In the genomic region with DNA sequence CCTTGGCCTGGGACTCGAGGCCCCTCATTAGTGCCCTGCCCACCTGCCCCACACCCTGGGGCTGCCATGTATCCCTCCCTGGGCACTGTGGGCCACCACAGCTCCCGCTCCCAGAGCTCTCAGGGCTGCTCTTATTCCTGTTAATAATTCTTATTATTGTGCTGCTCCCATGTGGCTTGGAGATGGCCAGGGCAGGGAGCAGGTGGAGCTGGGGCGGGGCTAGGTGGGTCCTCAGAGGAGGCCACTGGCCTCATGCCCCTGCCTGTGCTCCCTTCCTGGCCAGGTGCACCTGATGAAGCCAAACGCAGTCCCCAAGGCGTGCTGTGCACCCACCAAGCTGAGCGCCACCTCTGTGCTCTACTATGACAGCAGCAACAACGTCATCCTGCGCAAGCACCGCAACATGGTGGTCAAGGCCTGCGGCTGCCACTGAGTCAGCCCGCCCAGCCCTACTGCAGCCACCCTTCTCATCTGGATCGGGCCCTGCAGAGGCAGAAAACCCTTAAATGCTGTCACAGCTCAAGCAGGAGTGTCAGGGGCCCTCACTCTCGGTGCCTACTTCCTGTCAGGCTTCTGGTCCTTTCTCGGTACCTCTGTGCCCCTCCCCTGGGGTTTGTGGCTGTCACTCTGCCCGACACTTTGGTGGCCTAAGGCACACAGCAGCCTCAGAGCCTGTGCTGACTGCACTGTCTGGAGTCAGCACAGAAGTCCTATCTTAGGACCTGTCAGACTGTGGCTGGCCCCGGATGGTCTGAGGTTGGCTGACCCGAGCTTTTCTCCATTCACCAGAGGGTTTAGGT, we compare ENCODE assay signal across 10 cellular contexts. TPM values are rescaled to one million over a fixed set of nuclear protein-coding genes. Genes with fewer than 3 reads are reported as not detected.
DNase-seq lines count a peak whose midpoint lies in the region; ATAC-seq and TF ChIP-seq lines count a peak whose summit lies in the region.
"Had no signal": no experiment of that assay in that cellular context is flagged by ENCODE, and none has a peak within 500 bp of the region (broad histone marks: within the 10 kb centered on the region; RNA-seq: fewer than 3 reads in every experiment).

No MANE protein-coding gene starts in this region.

- no peak overlapping the region for H3K4me3 ChIP-seq in BE2C (ENCODE audit: low read depth, low read length)

- H3K4me3 Mint-ChIP-seq in activated T-cell treated with anti-CD3 and anti-CD28 coated beads, Interleukin-2, amount 50 U/mL, for 4 hours, result no peak overlapping the region
- H3K4me3 Mint-ChIP-seq: stimulated activated naive CD8-positive, alpha-beta T cell treated with anti-CD3 and anti-CD28 coated beads, Interleukin-15, Interleukin-2, amounts not matched to agents 100 ng/mL and 50 ng/mL, for 24 hours had no signal

- no peaks in the 10 kb centered on the region for H3K9me3 ChIP-seq in BE2C

- ATAC-seq in HG03108 (IDR thresholded peaks at IDR 0.05; ENCODE audit: unreplicated experiment), result peak; percentile 95
- ATAC-seq in activated T-cell treated with anti-CD3 and anti-CD28 coated beads, Interleukin-2, amount 50 U/mL, for 4 hours, result peak; percentile 71 to 76

- TF ChIP-seq CTCF in BE2C (IDR thresholded peaks at IDR 0.05; ENCODE audit: low read depth, low read length), result no peak

- TF ChIP-seq POLR2A in GM19193 (IDR thresholded peaks at IDR 0.05; ENCODE audit: extremely low read depth, insufficient read depth, insufficient read length) (peak; percentile 29), erythroblast (IDR thresholded peaks at IDR 0.05; ENCODE audit: low read length) (no peak)

- H3K4me1 ChIP-seq in BE2C, result no peaks in the 10 kb centered on the region

- DNase-seq in BE2C, result peak; percentile 15
- no peak for DNase-seq in activated T-cell treated with anti-CD3 and anti-CD28 coated beads, Interleukin-2, amount 50 U/mL, for 4 hours
- DNase-seq in pons (ENCODE audit: low spot score), result no peak
- no peak for DNase-seq in erythroblast (lab: John Stamatoyannopoulos, UW)
- DNase-seq in cerebellar nuclear complex (lab: John Stamatoyannopoulos, UW), result no peak
- DNase-seq in HCEC 1CT, result no peak

- H3K4me1 Mint-ChIP-seq in activated T-cell treated with anti-CD3 and anti-CD28 coated beads, Interleukin-2, amount 50 U/mL, for 4 hours (ENCODE audit: low read depth), result peaks cover 4% of the 10 kb centered on the region

- no peaks in the 10 kb centered on the region for H3K9me3 Mint-ChIP-seq in activated T-cell treated with anti-CD3 and anti-CD28 coated beads, Interleukin-2, amount 50 U/mL, for 4 hours
- H3K9me3 Mint-ChIP-seq: stimulated activated naive CD8-positive, alpha-beta T cell treated with anti-CD3 and anti-CD28 coated beads, Interleukin-15, Interleukin-2, amounts not matched to agents 100 ng/mL and 50 ng/mL, for 24 hours had no signal

- peaks cover 15% of the 10 kb centered on the region for H3K36me3 Mint-ChIP-seq in activated T-cell treated with anti-CD3 and anti-CD28 coated beads, Interleukin-2, amount 50 U/mL, for 4 hours (ENCODE audit: insufficient read depth)

- no peaks in the 10 kb centered on the region for H3K27me3 ChIP-seq in BE2C

- no peaks in the 10 kb centered on the region for H3K36me3 ChIP-seq in BE2C

- no peaks in the 10 kb centered on the region for H3K27me3 Mint-ChIP-seq in activated T-cell treated with anti-CD3 and anti-CD28 coated beads, Interleukin-2, amount 50 U/mL, for 4 hours (ENCODE audit: low read depth)
- H3K27me3 Mint-ChIP-seq: stimulated activated naive CD8-positive, alpha-beta T cell treated with anti-CD3 and anti-CD28 coated beads, Interleukin-15, Interleukin-2, amounts not matched to agents 100 ng/mL and 50 ng/mL, for 24 hours had no signal

RNA-seq across cellular contexts. Expression of a gene that starts 34.1 kb away (rescaled TPM):
- polyA plus RNA-seq in BE2C (2012; ENCODE audit: insufficient read depth, insufficient read length, low read depth), result 1.4 TPM
- under 1 TPM in 2 of 3 donors, not detected in 1; 0.21 to 0.27 TPM for total RNA-seq in activated T-cell treated with anti-CD3 and anti-CD28 coated beads, Interleukin-2, amount 50 U/mL, for 4 hours
- polyA plus RNA-seq: keratinocyte had no signal

RNA-seq across cellular contexts. Expression of a gene that starts 51.0 kb away (rescaled TPM):
- polyA plus RNA-seq in BE2C (2012; ENCODE audit: insufficient read depth, insufficient read length, low read depth), result 88.5 TPM
- total RNA-seq in activated T-cell treated with anti-CD3 and anti-CD28 coated beads, Interleukin-2, amount 50 U/mL, for 4 hours, result 100 to 1,000 TPM; 544 to 556 (median 548) TPM
